ENCODE assay signal across 16 cellular contexts in genomic region chr17:43784628-43785101, GRCh38. TPM values are rescaled to one million over a fixed set of nuclear protein-coding genes. Genes with fewer than 3 reads are reported as not detected.
DNase-seq lines count a peak whose midpoint lies in the region; ATAC-seq lines count a peak whose summit lies in the region.
"Had no signal": no experiment of that assay in that cellular context is flagged by ENCODE, and none has a peak within 500 bp of the region (broad histone marks: within the 10 kb centered on the region; RNA-seq: fewer than 3 reads in every experiment).

No MANE protein-coding gene starts in this region.

- no peak for ATAC-seq in GM21786 (IDR thresholded peaks at IDR 0.05; ENCODE audit: unreplicated experiment)
- ATAC-seq in GM21526 (IDR thresholded peaks at IDR 0.05; ENCODE audit: low FRiP score, unreplicated experiment) = no peak
- ATAC-seq in HG02588 (IDR thresholded peaks at IDR 0.05; ENCODE audit: unreplicated experiment) = no peak
- ATAC-seq in GM18907 (IDR thresholded peaks at IDR 0.05; ENCODE audit: unreplicated experiment) = no peak
- ATAC-seq: activated T-cell treated with anti-CD3 and anti-CD28 coated beads, Interleukin-2, amount 50 U/mL, for 4 hours; mucosa of descending colon; psoas muscle had no signal

- peak; percentile 80 for DNase-seq in AG08395 (ENCODE audit: low spot score)
- peak; percentile 70 for DNase-seq in M059J (ENCODE audit: low read depth)
- peak; percentile 50 for DNase-seq in kidney tubule cell (ENCODE audit: low spot score)
- DNase-seq: activated T-cell treated with anti-CD3 and anti-CD28 coated beads, Interleukin-2, amount 50 U/mL, for 4 hours; AML-193; DMS79; MM.1S; mucosa of descending colon; psoas muscle; stimulated activated CD4-positive, alpha-beta T cell treated with anti-CD3 and anti-CD28 coated beads, Interleukin-1b, Interleukin-23, amount 100 ng/mL, for 48 hours had no signal

- peak overlapping the region; percentile 60 for H3K27ac ChIP-seq in cingulate gyrus (ENCODE audit: low read depth, low read length)
- H3K27ac ChIP-seq: psoas muscle had no signal

RNA-seq across cellular contexts. Expression of gene CFAP97D1, which starts 4.4 kb away (rescaled TPM):
- total RNA-seq in M059J (2014; rRNA removed; shearing (Covaris generic)) = not detected in 2 replicates
- total RNA-seq: activated T-cell treated with anti-CD3 and anti-CD28 coated beads, Interleukin-2, amount 50 U/mL, for 4 hours; mucosa of descending colon; psoas muscle; urinary bladder had no signal

RNA-seq across cellular contexts. Expression of gene DUSP3, which starts 5.9 kb away (rescaled TPM):
- total RNA-seq in M059J (2014; rRNA removed; shearing (Covaris generic)) = 37.7 and 51.5 TPM in 2 replicates

RNA-seq across cellular contexts. Expression of gene SOST, which starts 26.1 kb away (rescaled TPM):
- total RNA-seq in M059J (2014; rRNA removed; shearing (Covaris generic)) = not detected in 2 replicates
- total RNA-seq: activated T-cell treated with anti-CD3 and anti-CD28 coated beads, Interleukin-2, amount 50 U/mL, for 4 hours; mucosa of descending colon; psoas muscle had no signal

RNA-seq across cellular contexts. Expression of gene MPP3, which starts 48.3 kb away (rescaled TPM):
- total RNA-seq in M059J (2014; rRNA removed; shearing (Covaris generic)) = 5.1 and 5.9 TPM in 2 replicates
